Comparison of ENCODE assay signal across 1 cellular context in genomic region chr7:133358728-133359127, GRCh38.
TF ChIP-seq lines count a peak whose summit lies in the region.

No MANE protein-coding gene starts in this region.

TF ChIP-seq in GM23338, 12 proteins besides CTCF, POLR2A, EP300 and RAD21 (continued from another document):
- TF ChIP-seq REST (IDR thresholded peaks at IDR 0.05; ENCODE audit: unreplicated experiment) (no peak), ZNF114 (CRISPR knock-in tag; IDR thresholded peaks at IDR 0.05) (no peak), JUNB (IDR thresholded peaks at IDR 0.05; ENCODE audit: unreplicated experiment) (no peak), EZH2 (IDR thresholded peaks at IDR 0.05; ENCODE audit: low read depth, unreplicated experiment) (no peak), ETS1 (IDR thresholded peaks at IDR 0.05) (no peak), CREB1 (CRISPR knock-in tag; IDR thresholded peaks at IDR 0.05; ENCODE audit: low read depth) (no peak), NANOG (IDR thresholded peaks at IDR 0.05; ENCODE audit: borderline replicate concordance) (no peak), STAT1 (IDR thresholded peaks at IDR 0.05; ENCODE audit: unreplicated experiment) (no peak)
